ENCODE assay signal across 10 cellular contexts in the genomic region with DNA sequence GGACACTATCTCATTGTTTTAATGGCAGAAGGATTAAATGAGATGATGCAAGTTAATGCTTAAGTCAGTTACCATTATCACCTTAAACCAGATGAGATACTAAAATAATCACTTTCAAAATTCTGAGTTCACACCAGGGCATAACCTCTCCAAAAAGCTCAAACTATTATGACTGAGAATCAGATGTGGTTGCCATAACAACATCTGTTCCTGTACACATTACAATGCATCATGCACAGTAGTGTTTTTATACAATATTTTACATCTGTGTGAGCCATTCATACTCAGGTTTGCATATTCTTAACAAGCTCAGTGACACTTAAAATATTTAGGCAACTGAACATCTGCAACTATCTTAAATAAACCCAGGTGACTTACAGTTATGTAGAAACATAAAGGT. TPM values are rescaled to one million over a fixed set of nuclear protein-coding genes. Genes with fewer than 3 reads are reported as not detected.
DNase-seq lines count a peak whose midpoint lies in the region; ATAC-seq and TF ChIP-seq lines count a peak whose summit lies in the region.
"Had no signal": no experiment of that assay in that cellular context is flagged by ENCODE, and none has a peak within 500 bp of the region (broad histone marks: within the 10 kb centered on the region; RNA-seq: fewer than 3 reads in every experiment).

No MANE protein-coding gene starts in this region.

- no peaks in the 10 kb centered on the region for H3K27me3 ChIP-seq in mammary epithelial cell (ENCODE audit: insufficient read depth, low read length)

- H3K4me2 ChIP-seq in mammary epithelial cell (ENCODE audit: insufficient read depth, low read depth, low read length) = no peak overlapping the region

- no peaks in the 10 kb centered on the region for H3K9me3 ChIP-seq in mammary epithelial cell (replicated peaks; ENCODE audit: insufficient read depth, low read length)
- H3K9me3 ChIP-seq: psoas muscle had no signal

- H3K4me1 Mint-ChIP-seq in IgD-negative memory B cell (peaks cover 62 to 75% (median 71%) of the 10 kb centered on the region in 3 donors), naive B cell (peaks cover 56 to 85% (median 74%) of the 10 kb centered on the region in 3 donors)

- no TSS peak for BruUV-seq in mammary epithelial cell (replicated peaks; lab: Mats Ljungman, UMichigan)

- H3K4me3 ChIP-seq in mammary epithelial cell (replicated peaks in 1 of 3; ENCODE audit: insufficient read depth in 1 of 3, low read depth in 2 of 3, low read length in 3 of 3) = no peak overlapping the region
- H3K4me3 ChIP-seq: psoas muscle had no signal

- peak; percentile 39 for DNase-seq in ELR (ENCODE audit: low read depth)
- peak; percentile 35 for DNase-seq in mammary epithelial cell
- no peak for DNase-seq in naive B cell
- no peak for DNase-seq in NCI-H2227 treated with DMSO at 0.1 percent for 48 hours (lab: John Stamatoyannopoulos, UW)
- DNase-seq in NCI-H2227 (lab: John Stamatoyannopoulos, UW; ENCODE audit: unreplicated experiment) = no peak
- no peak for DNase-seq in ureter (ENCODE audit: low spot score)
- DNase-seq: NCI-H526 treated with DMSO at 0.1 percent for 48 hours, psoas muscle had no signal

- peak overlapping the region in 2 of 4 donors; percentile 49 to 58 for H3K4me3 Mint-ChIP-seq in IgD-negative memory B cell
- H3K4me3 Mint-ChIP-seq in naive B cell = no peak overlapping the region

- H3K9me3 Mint-ChIP-seq in IgD-negative memory B cell (no peaks in the 10 kb centered on the region), naive B cell (no peaks in the 10 kb centered on the region)

- H2AFZ ChIP-seq in mammary epithelial cell (ENCODE audit: low read depth, low read length) = no peak overlapping the region

- CTCF ChIA-PET in mammary epithelial cell (lab: Charles Lee; ENCODE audit: low non-redundant PET) = interaction anchor here (0.6 to 1.2 kb wide), 3 partner anchors 8 to 36 kb away, joined by 4 to 9 read pairs (median 5); partner anchors contain the start of gene ADNP

- H3K79me2 ChIP-seq in mammary epithelial cell (ENCODE audit: insufficient read depth, low read length) = peaks cover 100% of the 10 kb centered on the region

- peak overlapping the region; percentile 83 to 94 (median 86) for H3K27ac Mint-ChIP-seq in IgD-negative memory B cell
- H3K27ac Mint-ChIP-seq in naive B cell = peak overlapping the region in 3 of 6 donors; percentile 26 to 84 (median 44)

- no peak for TF ChIP-seq CTCF in mammary epithelial cell (conservative IDR thresholded peaks at IDR 0.05 in 1 of 2, IDR thresholded peaks at IDR 0.05 in 1 of 2; ENCODE audit: extremely low read depth in 1 of 2, insufficient read depth in 1 of 2, low read depth in 1 of 2, low read length in 2 of 2)

- no peak overlapping the region for H3K9ac ChIP-seq in mammary epithelial cell (ENCODE audit: insufficient read depth, low read length)

- H3K4me1 ChIP-seq in mammary epithelial cell (ENCODE audit: insufficient read depth, low read length) = peaks cover 26% of the 10 kb centered on the region

- in situ Hi-C loops in mammary epithelial cell (cut with MboI; ENCODE audit: low sequenced_read_pairs in 2 of 2) = no loop called here

- H3K36me3 Mint-ChIP-seq in IgD-negative memory B cell = peaks cover 3% of the 10 kb centered on the region
- peaks cover 0 to 4% of the 10 kb centered on the region in 2 donors for H3K36me3 Mint-ChIP-seq in naive B cell

- ATAC-seq in naive B cell (ENCODE audit: low read depth in 2 of 2) (peak; percentile 69 to 74), GM18498 (IDR thresholded peaks at IDR 0.05; ENCODE audit: unreplicated experiment) (no peak)
- ATAC-seq: psoas muscle had no signal

- dilution Hi-C loops in mammary epithelial cell (cut with HindIII; ENCODE audit: low sequenced_read_pairs) = loop anchor here (5.0 kb wide), 1 partner anchor 36 kb away; the partner anchor contains the start of genes DPM1 and MOCS3

- intact Hi-C loops in mammary epithelial cell (cut with micrococcal nuclease) = no loop called here

- H3K27ac ChIP-seq in mammary epithelial cell (ENCODE audit: insufficient read depth, low read depth, low read length) = peak overlapping the region; percentile 70
- H3K27ac ChIP-seq: psoas muscle had no signal

- H3K27me3 Mint-ChIP-seq in IgD-negative memory B cell (no peaks in the 10 kb centered on the region), naive B cell (no peaks in the 10 kb centered on the region)

- H4K20me1 ChIP-seq in mammary epithelial cell (ENCODE audit: insufficient read depth, low read length) = peaks cover 6% of the 10 kb centered on the region

- H3K36me3 ChIP-seq in mammary epithelial cell (ENCODE audit: insufficient read depth, low read length) = peaks cover 7% of the 10 kb centered on the region

RNA-seq across cellular contexts. Expression of gene ADNP, which starts 10.2 kb away (rescaled TPM):
- polyA plus RNA-seq in IgD-negative memory B cell = 10.3 TPM
- 10 to 100 TPM; 34.0 to 63.2 TPM for total RNA-seq in mammary epithelial cell
- polyA plus RNA-seq in mammary epithelial cell = 20.4 TPM
- polyA minus RNA-seq in mammary epithelial cell = 69.3 TPM
- 10 to 100 TPM in 3 of 6 donors, 1 to 10 TPM in 3; 5.5 to 15.7 (median 9.5) TPM for polyA plus RNA-seq in naive B cell (ENCODE audit: low read depth in 6 of 6)
- 127 TPM for total RNA-seq in ureter

RNA-seq across cellular contexts. Expression of gene DPM1, which starts 37.3 kb away (rescaled TPM):
- polyA plus RNA-seq in IgD-negative memory B cell (62.1 TPM), mammary epithelial cell (71.9 TPM), naive B cell (ENCODE audit: low read depth in 6 of 6) (10 to 100 TPM; 57.0 to 86.2 (median 71.5) TPM)
- total RNA-seq in mammary epithelial cell (10 to 100 TPM; 63.5 to 63.9 TPM), ureter (41.8 TPM)
- 14.3 TPM for polyA minus RNA-seq in mammary epithelial cell

RNA-seq across cellular contexts. Expression of gene MOCS3, which starts 37.6 kb away (rescaled TPM):
- polyA plus RNA-seq in IgD-negative memory B cell = 3.5 TPM
- total RNA-seq in mammary epithelial cell = 10 to 100 TPM in 1 of 2 donors, 1 to 10 TPM in 1; 7.2 to 10.8 TPM
- 6.8 TPM for polyA plus RNA-seq in mammary epithelial cell
- polyA minus RNA-seq in mammary epithelial cell = 4.8 TPM
- polyA plus RNA-seq in naive B cell (ENCODE audit: low read depth in 6 of 6) = 1 to 10 TPM; 3.8 to 5.0 (median 4.1) TPM
- 6.5 TPM for total RNA-seq in ureter

Comparison
In these comparisons a context has a peak if more than half of its experiments do, and no peak if none do; other contexts are left out.
1. DNase-seq: peak in ELR (single experiment) and mammary epithelial cell (single experiment); none in naive B cell (single experiment), NCI-H2227 treated with DMSO at 0.1 percent for 48 hours (single experiment), NCI-H2227 (single experiment) and ureter (single experiment).